Comparison of ENCODE assay signal across 8 cellular contexts in the genomic region with DNA sequence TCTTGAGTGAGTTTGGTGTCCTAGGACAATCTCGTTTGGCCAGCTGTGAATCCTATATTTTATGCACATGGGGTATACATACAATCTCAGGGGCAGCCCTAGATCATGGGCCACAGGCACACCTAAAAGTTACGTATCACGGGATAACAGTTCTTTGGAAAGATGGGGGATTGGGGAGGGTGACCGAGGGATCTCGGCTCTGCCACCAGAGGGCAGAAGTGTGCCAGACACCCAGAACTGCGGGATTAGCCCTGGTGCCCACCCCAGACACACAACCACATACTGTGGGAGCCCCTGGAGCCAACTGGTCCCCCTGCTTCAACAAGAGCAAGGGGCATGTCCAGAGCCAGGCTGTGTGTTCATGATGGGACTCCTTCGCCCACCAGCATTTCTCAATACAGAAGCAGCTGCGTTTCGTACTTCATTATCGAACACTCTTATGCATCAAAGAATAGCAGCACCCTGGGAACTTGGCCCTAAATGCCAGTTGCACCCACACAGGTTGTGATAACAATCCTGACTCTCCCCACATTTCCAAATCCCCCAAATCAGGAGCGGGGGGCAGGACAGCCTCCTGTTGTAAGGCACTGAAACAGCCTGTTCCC. TPM values are rescaled to one million over a fixed set of nuclear protein-coding genes. Genes with fewer than 3 reads are reported as not detected.
DNase-seq lines count a peak whose midpoint lies in the region; ATAC-seq and TF ChIP-seq lines count a peak whose summit lies in the region.

No MANE protein-coding gene starts in this region.

- ATAC-seq in GM18907 (IDR thresholded peaks at IDR 0.05; ENCODE audit: unreplicated experiment) (no peak), HG03439 (IDR thresholded peaks at IDR 0.05; ENCODE audit: unreplicated experiment) (no peak)

- H3K27ac ChIP-seq in mesendoderm (ENCODE audit: low read depth, low read length) = no peak overlapping the region

- no peak overlapping the region for H2BK120ac ChIP-seq in mesendoderm (ENCODE audit: low read depth, low read length)

- TF ChIP-seq CTCF in MCF 10A (IDR thresholded peaks at IDR 0.05; ENCODE audit: unreplicated experiment) = peak; percentile 69

- H4K8ac ChIP-seq in mesendoderm (ENCODE audit: low read depth, low read length) = no peak overlapping the region

- no peak overlapping the region for H2BK5ac ChIP-seq in mesendoderm (ENCODE audit: low read length)

- H3K36me3 ChIP-seq in mesendoderm (ENCODE audit: control insufficient read depth, insufficient read depth, low read length) = no peaks in the 10 kb centered on the region

- H3K18ac ChIP-seq in mesendoderm (ENCODE audit: low read length) = no peak overlapping the region

- peaks cover 20% of the 10 kb centered on the region for H3K36me3 Mint-ChIP-seq in MCF 10A (ENCODE audit: insufficient read depth, unreplicated experiment)
- H3K36me3 Mint-ChIP-seq in activated T-helper 2 cell treated with anti-CD3 and anti-CD28 coated beads, Interferon-gamma antibody, Interleukin-2, Interleukin-4, amounts not matched to agents 10 μg/mL and 5 μg/mL and 100 μg/mL, durations not matched to agents 14 hours and 24 hours and 36 hours (ENCODE audit: low read depth) = no peaks in the 10 kb centered on the region

- H3K4me1 ChIP-seq in mesendoderm (ENCODE audit: control insufficient read depth, low read depth, low read length) = peaks cover 11% of the 10 kb centered on the region

- WGBS in mesendoderm (ENCODE audit: extremely low coverage, insufficient coverage, low lambda C conversion rate) = no CpG with 5 or more reads among the region's 11 CpGs

- H3K9ac ChIP-seq in mesendoderm (ENCODE audit: low read length) = no peak overlapping the region

- DNase-seq in AG08396 (ENCODE audit: low spot score) (peak; percentile 56), GM19240 (ENCODE audit: insufficient read length, low spot score) (peak; percentile 43), RPMI8226 (peak; percentile 46), MCF 10A (ENCODE audit: unreplicated experiment) (peak; percentile 44), mesendoderm (peak; percentile 46)
- DNase-seq in activated T-helper 2 cell treated with anti-CD3 and anti-CD28 coated beads, Interferon-gamma antibody, Interleukin-2, Interleukin-4, amounts not matched to agents 10 μg/mL and 5 μg/mL and 100 μg/mL, durations not matched to agents 14 hours and 24 hours and 36 hours (ENCODE audit: low spot score) = no peak

- no peak overlapping the region for H3K4ac ChIP-seq in mesendoderm (ENCODE audit: low read depth, low read length)

- H3K56ac ChIP-seq in mesendoderm (ENCODE audit: low read length) = no peak overlapping the region

- H3K4me2 ChIP-seq in mesendoderm (ENCODE audit: low read length) = no peak overlapping the region

- H4K5ac ChIP-seq in mesendoderm (ENCODE audit: low read length) = no peak overlapping the region

- POLR2A ChIA-PET in MCF 10A (lab: Yijun Ruan, JAX) = interaction anchor here (1.0 kb wide), 1 partner anchor 21 kb away, joined by 3 read pairs; no protein-coding TSS in a partner anchor

- intact Hi-C loops in MCF 10A (cut with micrococcal nuclease) = loop anchor here (1.0 to 5.0 kb wide), 3 partner anchors 49 to 390 kb away; no protein-coding TSS in a partner anchor
- intact Hi-C loops in activated T-helper 2 cell treated with anti-CD3 and anti-CD28 coated beads, Interferon-gamma antibody, Interleukin-2, Interleukin-4, amounts not matched to agents 10 μg/mL and 5 μg/mL and 100 μg/mL, durations not matched to agents 14 hours and 24 hours and 36 hours (cut with micrococcal nuclease) = loop anchor here (1.0 kb wide), 1 partner anchor 49 kb away; no protein-coding TSS in a partner anchor

- H3K4me3 ChIP-seq in mesendoderm (ENCODE audit: low read length) = no peak overlapping the region

- H2BK15ac ChIP-seq in mesendoderm (replicated peaks; ENCODE audit: low read depth) = no peak overlapping the region

- H3K4me1 Mint-ChIP-seq in MCF 10A (ENCODE audit: insufficient read depth, unreplicated experiment) = peaks cover 20% of the 10 kb centered on the region
- H3K4me1 Mint-ChIP-seq in activated T-helper 2 cell treated with anti-CD3 and anti-CD28 coated beads, Interferon-gamma antibody, Interleukin-2, Interleukin-4, amounts not matched to agents 10 μg/mL and 5 μg/mL and 100 μg/mL, durations not matched to agents 14 hours and 24 hours and 36 hours (ENCODE audit: low read depth) = peaks cover 17% of the 10 kb centered on the region

- no peak overlapping the region for H3K27ac Mint-ChIP-seq in MCF 10A (ENCODE audit: low read depth, unreplicated experiment)
- no peak overlapping the region for H3K27ac Mint-ChIP-seq in activated T-helper 2 cell treated with anti-CD3 and anti-CD28 coated beads, Interferon-gamma antibody, Interleukin-2, Interleukin-4, amounts not matched to agents 10 μg/mL and 5 μg/mL and 100 μg/mL, durations not matched to agents 14 hours and 24 hours and 36 hours

- H3K27me3 Mint-ChIP-seq in MCF 10A (ENCODE audit: insufficient read depth, unreplicated experiment) = no peaks in the 10 kb centered on the region
- H3K27me3 Mint-ChIP-seq in activated T-helper 2 cell treated with anti-CD3 and anti-CD28 coated beads, Interferon-gamma antibody, Interleukin-2, Interleukin-4, amounts not matched to agents 10 μg/mL and 5 μg/mL and 100 μg/mL, durations not matched to agents 14 hours and 24 hours and 36 hours (ENCODE audit: low read depth) = no peaks in the 10 kb centered on the region

- no peaks in the 10 kb centered on the region for H3K79me2 ChIP-seq in mesendoderm (ENCODE audit: control insufficient read depth, insufficient read depth, low read length)

- no peaks in the 10 kb centered on the region for H3K79me1 ChIP-seq in mesendoderm (ENCODE audit: low read length)

- no peaks in the 10 kb centered on the region for H3K9me3 Mint-ChIP-seq in MCF 10A (ENCODE audit: unreplicated experiment)
- H3K9me3 Mint-ChIP-seq in activated T-helper 2 cell treated with anti-CD3 and anti-CD28 coated beads, Interferon-gamma antibody, Interleukin-2, Interleukin-4, amounts not matched to agents 10 μg/mL and 5 μg/mL and 100 μg/mL, durations not matched to agents 14 hours and 24 hours and 36 hours = no peaks in the 10 kb centered on the region

- H2AK5ac ChIP-seq in mesendoderm (ENCODE audit: low read length) = no peak overlapping the region

- no peak overlapping the region for H3K4me3 Mint-ChIP-seq in MCF 10A (ENCODE audit: unreplicated experiment)
- no peak overlapping the region for H3K4me3 Mint-ChIP-seq in activated T-helper 2 cell treated with anti-CD3 and anti-CD28 coated beads, Interferon-gamma antibody, Interleukin-2, Interleukin-4, amounts not matched to agents 10 μg/mL and 5 μg/mL and 100 μg/mL, durations not matched to agents 14 hours and 24 hours and 36 hours (ENCODE audit: low read depth)

- CTCF ChIA-PET in MCF 10A (lab: Yijun Ruan, JAX) = interaction anchor here (0.6 to 1.4 kb wide), 15 partner anchors 8 to 1212 kb away, joined by 3 to 13 read pairs (median 4); no protein-coding TSS in a partner anchor

- no peaks in the 10 kb centered on the region for H3K27me3 ChIP-seq in mesendoderm (ENCODE audit: insufficient read depth, low read length, poor library complexity)

- H3K23ac ChIP-seq in mesendoderm (ENCODE audit: low read length) = no peak overlapping the region

- BruUV-seq in MCF 10A (replicated peaks; lab: Mats Ljungman, UMichigan) = no TSS peak

RNA-seq across cellular contexts. Expression of gene TMCO4, which starts 37.4 kb away (rescaled TPM):
- total RNA-seq in MCF 10A (2022) = 19.0 and 20.5 TPM in 2 replicates
- 7.0 TPM for polyA plus RNA-seq in mesendoderm (2013, experiment 1 of 2)
- 8.0 TPM for polyA plus RNA-seq in mesendoderm (2013, experiment 2 of 2)
- total RNA-seq in activated T-helper 2 cell treated with anti-CD3 and anti-CD28 coated beads, Interferon-gamma antibody, Interleukin-2, Interleukin-4, amounts not matched to agents 10 μg/mL and 5 μg/mL and 100 μg/mL, durations not matched to agents 14 hours and 24 hours and 36 hours = 12.9 and 16.1 TPM in 2 replicates

RNA-seq across cellular contexts. Expression of gene RNF186, which starts 52.8 kb away (rescaled TPM):
- not detected in 2 replicates for total RNA-seq in MCF 10A (2022)
- not detected for polyA plus RNA-seq in mesendoderm (2013, experiment 1 of 2)
- not detected for polyA plus RNA-seq in mesendoderm (2013, experiment 2 of 2)
- not detected in 2 replicates for total RNA-seq in activated T-helper 2 cell treated with anti-CD3 and anti-CD28 coated beads, Interferon-gamma antibody, Interleukin-2, Interleukin-4, amounts not matched to agents 10 μg/mL and 5 μg/mL and 100 μg/mL, durations not matched to agents 14 hours and 24 hours and 36 hours
